1 cellular context compared by ENCODE assay signal in genomic region chr19:3535235-3535921, GRCh38.
TF ChIP-seq lines count a peak whose summit lies in the region.

No MANE protein-coding gene starts in this region.

TF ChIP-seq in GM12878, 131 proteins besides CTCF, POLR2A, EP300 and RAD21:
- no peak for TF ChIP-seq NKRF (conservative IDR thresholded peaks at IDR 0.05)
- no peak for TF ChIP-seq REST (IDR thresholded peaks at IDR 0.05; ENCODE audit: low read depth, low read length)
- TF ChIP-seq NR2C1 (IDR thresholded peaks at IDR 0.05): no peak
- TF ChIP-seq MYC (IDR thresholded peaks at IDR 0.05; ENCODE audit: insufficient read depth, insufficient read length, insufficient replicate concordance, low read length, severe bottlenecking): no peak
- no peak for TF ChIP-seq CEBPZ (IDR thresholded peaks at IDR 0.05; ENCODE audit: low read depth, low read length)
- no peak for TF ChIP-seq ETV6 (conservative IDR thresholded peaks at IDR 0.05 in 1 of 2, IDR thresholded peaks at IDR 0.05 in 1 of 2; ENCODE audit: borderline replicate concordance in 1 of 2, low read depth in 1 of 2)
- no peak for TF ChIP-seq CBX5 (IDR thresholded peaks at IDR 0.05; ENCODE audit: low read depth)
- no peak for TF ChIP-seq POLR2AphosphoS5 (IDR thresholded peaks at IDR 0.05; ENCODE audit: low read length)
- TF ChIP-seq FOXM1 (IDR thresholded peaks at IDR 0.05; ENCODE audit: low read depth, low read length): no peak
- TF ChIP-seq RBBP5 (conservative IDR thresholded peaks at IDR 0.05): no peak
- no peak for TF ChIP-seq HDAC6 (IDR thresholded peaks at IDR 0.05; ENCODE audit: unreplicated experiment)
